ENCODE assay signal across 20 cellular contexts in genomic region chr1:151386002-151386401, GRCh38.
"Had no signal": no experiment of that assay in that cellular context is flagged by ENCODE, and none has a peak within 500 bp of the region (broad histone marks: within the 10 kb centered on the region; RNA-seq: fewer than 3 reads in every experiment).

No MANE protein-coding gene starts in this region.

- DNase-seq: colonic mucosa; cortex of kidney; effector CD8-positive, alpha-beta T cell; effector memory CD8-positive, alpha-beta T cell; erythroblast; esophagus squamous epithelium; foreskin fibroblast; foreskin melanocyte; gastrocnemius medialis; glutamatergic neuron; heart right ventricle; hippocampal formation; left cardiac atrium; left lung; left ventricle myocardium superior; lower lobe of right lung; mesendoderm; mucosa of descending colon; naive B cell had no signal

- ATAC-seq: effector memory CD8-positive, alpha-beta T cell; esophagus mucosa; gastrocnemius medialis; heart right ventricle; left cardiac atrium; left lung; left ventricle myocardium superior; lower lobe of right lung; mucosa of descending colon had no signal
